1 cellular context compared by ENCODE assay signal in the genomic region with DNA sequence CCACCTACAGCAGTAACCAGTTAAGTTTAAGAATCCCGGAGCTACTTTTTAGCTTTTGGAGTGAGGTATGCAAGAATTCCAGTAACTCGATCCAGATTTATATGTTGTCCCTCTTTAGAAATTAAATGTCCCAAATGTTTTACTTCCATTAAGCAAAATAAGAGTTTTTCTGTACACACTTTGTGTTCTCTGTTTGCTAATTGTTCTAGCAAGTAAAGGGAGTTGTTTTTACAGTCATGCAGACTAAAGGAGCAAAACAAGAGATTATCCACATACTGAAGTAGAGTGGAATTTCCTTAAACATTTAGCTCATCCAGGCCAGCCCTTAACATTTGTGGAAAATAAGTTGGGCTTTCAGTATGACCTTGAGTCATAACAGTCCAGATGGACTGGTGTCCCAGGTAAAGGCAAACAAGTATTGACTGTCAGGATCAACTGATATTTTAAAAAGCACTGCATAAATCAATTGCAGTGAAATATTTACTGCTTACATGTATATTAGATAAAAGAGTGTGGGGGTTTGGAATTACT.
TF ChIP-seq lines count a peak whose summit lies in the region.

No MANE protein-coding gene starts in this region.

TF ChIP-seq in HEK293, 187 proteins besides CTCF, POLR2A, EP300 and RAD21 (continued from another document):
- TF ChIP-seq, protein P1, sequence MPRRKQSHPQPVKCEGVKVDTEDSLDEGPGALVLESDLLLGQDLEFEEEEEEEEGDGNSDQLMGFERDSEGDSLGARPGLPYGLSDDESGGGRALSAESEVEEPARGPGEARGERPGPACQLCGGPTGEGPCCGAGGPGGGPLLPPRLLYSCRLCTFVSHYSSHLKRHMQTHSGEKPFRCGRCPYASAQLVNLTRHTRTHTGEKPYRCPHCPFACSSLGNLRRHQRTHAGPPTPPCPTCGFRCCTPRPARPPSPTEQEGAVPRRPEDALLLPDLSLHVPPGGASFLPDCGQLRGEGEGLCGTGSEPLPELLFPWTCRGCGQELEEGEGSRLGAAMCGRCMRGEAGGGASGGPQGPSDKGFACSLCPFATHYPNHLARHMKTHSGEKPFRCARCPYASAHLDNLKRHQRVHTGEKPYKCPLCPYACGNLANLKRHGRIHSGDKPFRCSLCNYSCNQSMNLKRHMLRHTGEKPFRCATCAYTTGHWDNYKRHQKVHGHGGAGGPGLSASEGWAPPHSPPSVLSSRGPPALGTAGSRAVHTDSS (tag by site-specific recombination; IDR thresholded peaks at IDR 0.05) = no peak
- no peak for TF ChIP-seq ZNF10 (tag by site-specific recombination; IDR thresholded peaks at IDR 0.05)
- TF ChIP-seq BCL11A (tag by site-specific recombination; IDR thresholded peaks at IDR 0.05; ENCODE audit: low read depth) = no peak
